ENCODE assay signal across 17 cellular contexts in the genomic region with DNA sequence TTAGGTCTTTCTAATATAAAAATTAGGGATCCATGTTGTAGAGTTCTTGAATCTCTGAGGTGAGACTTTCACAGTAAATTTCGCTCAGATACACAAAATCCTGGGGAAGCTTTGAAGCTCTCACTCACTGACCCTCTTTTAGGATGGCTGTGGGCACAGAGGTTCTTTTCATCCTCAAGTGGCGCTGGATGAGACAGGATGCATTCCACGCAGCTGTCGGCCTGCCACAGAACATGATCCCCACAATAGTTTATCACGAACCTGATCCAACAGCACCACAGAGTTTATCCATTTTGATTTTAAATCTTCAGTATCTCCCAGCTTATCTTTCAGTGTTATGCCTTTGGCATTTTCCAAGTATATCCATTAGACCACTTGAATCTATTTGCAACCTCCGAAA.
DNase-seq lines count a peak whose midpoint lies in the region; ATAC-seq and TF ChIP-seq lines count a peak whose summit lies in the region.
"Had no signal": no experiment of that assay in that cellular context is flagged by ENCODE, and none has a peak within 500 bp of the region (broad histone marks: within the 10 kb centered on the region; RNA-seq: fewer than 3 reads in every experiment).

No MANE protein-coding gene starts in this region.

- POLR2A ChIA-PET in Panc1 (lab: Charles Lee): no interaction called here

- no peak for TF ChIP-seq CTCF in Panc1 (IDR thresholded peaks at IDR 0.05)

- no peaks in the 10 kb centered on the region for H3K9me3 ChIP-seq in Panc1 (ENCODE audit: control insufficient read depth, insufficient read depth, low read depth, low read length)
- H3K9me3 ChIP-seq: A549; BLaER1 treated with 17β-estradiol and CSF1 and Interleukin-3, amounts not matched to agents 10 nM and 100 nM; Caco-2 had no signal

- H3K36me3 ChIP-seq in Panc1 (ENCODE audit: control insufficient read depth, insufficient read depth, low read length): no peaks in the 10 kb centered on the region
- H3K36me3 ChIP-seq: BLaER1 treated with 17β-estradiol and CSF1 and Interleukin-3, amounts not matched to agents 10 nM and 100 nM had no signal

- H3K4me3 ChIP-seq in Panc1 (ENCODE audit: low read depth in 2 of 2, low read length in 2 of 2): no peak overlapping the region
- H3K4me3 ChIP-seq: A549; BLaER1 treated with 17β-estradiol and CSF1 and Interleukin-3, amounts not matched to agents 10 nM and 100 nM had no signal

- CTCF ChIA-PET in Panc1 (lab: Charles Lee): no interaction called here

- H3K27me3 ChIP-seq in Panc1 (ENCODE audit: control insufficient read depth, insufficient read depth, low read length): no peaks in the 10 kb centered on the region
- H3K27me3 ChIP-seq: BLaER1 treated with 17β-estradiol and CSF1 and Interleukin-3, amounts not matched to agents 10 nM and 100 nM had no signal

- no peak overlapping the region for H3K27ac ChIP-seq in Panc1 (ENCODE audit: low read length)
- peak overlapping the region; percentile 16 for H3K27ac ChIP-seq in caudate nucleus (ENCODE audit: low read depth, low read length)
- H3K27ac ChIP-seq: 22Rv1; A549; BLaER1 treated with 17β-estradiol and CSF1 and Interleukin-3, amounts not matched to agents 10 nM and 100 nM; C4-2B had no signal

- BruUV-seq in Panc1 (replicated peaks; lab: Mats Ljungman, UMichigan): TSS peak; percentile 42

- DNase-seq in Panc1 (ENCODE audit: low read depth, low spot score) (no peak), caudate nucleus (lab: John Stamatoyannopoulos, UW) (no peak), myocyte (ENCODE audit: low read depth) (peak; percentile 59), NCI-H146 treated with DMSO at 0.1 percent for 48 hours (lab: John Stamatoyannopoulos, UW; ENCODE audit: unreplicated experiment) (no peak)
- DNase-seq: AML-193; Caco-2; Calu3; CD4-positive, alpha-beta T cell; CD8-positive, alpha-beta T cell; DMS79 treated with DMSO at 0.1 percent for 48 hours; GF-D8 had no signal

- ATAC-seq in Panc1: no peak
- ATAC-seq in GM18502 (IDR thresholded peaks at IDR 0.05; ENCODE audit: poor library complexity, unreplicated experiment): no peak
- no peak for ATAC-seq in GM19035 (IDR thresholded peaks at IDR 0.05; ENCODE audit: unreplicated experiment)
- ATAC-seq: A549; CD8-positive, alpha-beta T cell had no signal

- H3K4me1 ChIP-seq in Panc1 (ENCODE audit: control insufficient read depth, insufficient read depth, low read length): peaks cover 6% of the 10 kb centered on the region; the same call in 1 of the 2 replicates

- in situ Hi-C loops in Panc1 (cut with HindIII; ENCODE audit: low pct_unique_long_range_greater_than_20kb, low sequenced_read_pairs): no loop called here

- intact Hi-C loops in Panc1 (cut with micrococcal nuclease; ENCODE audit: unreplicated experiment): no loop called here
